8 cellular contexts compared by ENCODE assay signal in the genomic region with DNA sequence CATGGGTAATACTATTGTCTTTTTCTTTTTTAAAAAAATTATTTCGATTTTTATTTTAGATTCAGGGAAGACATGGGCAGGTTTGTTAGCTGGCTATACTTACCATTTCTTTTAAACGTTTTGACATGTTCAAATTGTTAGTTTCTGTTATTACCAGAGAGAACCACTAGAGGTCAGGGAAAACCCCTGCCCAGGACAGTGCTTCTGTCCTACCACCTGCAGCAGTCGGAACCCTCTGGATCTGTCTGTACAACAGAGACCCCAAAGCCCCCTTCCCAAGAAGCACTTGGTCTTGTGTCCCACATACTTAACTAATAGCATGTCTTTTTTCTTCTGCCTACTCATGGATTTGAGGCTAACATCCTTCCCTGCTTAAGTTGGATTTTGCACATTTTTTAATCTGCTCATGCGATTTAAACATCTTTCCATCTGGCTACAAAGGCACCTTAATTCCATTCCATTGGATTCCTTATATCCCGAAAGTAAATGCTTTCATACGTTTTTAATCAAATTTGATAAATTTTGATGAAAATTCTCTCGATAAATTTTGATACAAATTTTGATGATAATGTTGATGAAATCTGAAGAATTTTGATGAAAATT. TPM values are rescaled to one million over a fixed set of nuclear protein-coding genes. Genes with fewer than 3 reads are reported as not detected.
A peak's percentile ranks its signal among the peaks of the same experiment; 100 is the strongest.
DNase-seq lines count a peak whose midpoint lies in the region; ATAC-seq and TF ChIP-seq lines count a peak whose summit lies in the region.

No MANE protein-coding gene starts in this region.

- no peaks in the 10 kb centered on the region for H3F3A ChIP-seq in smooth muscle cell (ENCODE audit: low read depth)

- no peaks in the 10 kb centered on the region for H3K9me3 ChIP-seq in smooth muscle cell (replicated peaks; ENCODE audit: low read depth)

- H3K27me3 Mint-ChIP-seq in activated CD4-positive, alpha-beta T cell treated with anti-CD3 and anti-CD28 coated beads, Interleukin-2, amount 10 ng/mL, durations not matched to agents 7 days and 5 days: peaks cover 4% of the 10 kb centered on the region

- H4K20me1 ChIP-seq in smooth muscle cell (ENCODE audit: low read depth): no peaks in the 10 kb centered on the region

- H3K36me3 ChIP-seq in smooth muscle cell (ENCODE audit: low read depth): no peaks in the 10 kb centered on the region

- H3K27ac Mint-ChIP-seq in activated CD4-positive, alpha-beta T cell treated with anti-CD3 and anti-CD28 coated beads, Interleukin-2, amount 10 ng/mL, durations not matched to agents 7 days and 5 days: no peak overlapping the region

- intact Hi-C loops in left cardiac atrium (cut with DNase I): loop anchor here (2.0 to 5.0 kb wide), 2 partner anchors 97 kb away; no protein-coding TSS in a partner anchor

- 28% methylated on average over 7 of the region's 7 CpGs for WGBS in smooth muscle cell (ENCODE audit: low lambda C conversion rate)

- POLR2A ChIA-PET in activated CD4-positive, alpha-beta T cell treated with anti-CD3 and anti-CD28 coated beads, Interleukin-2, amount 10 ng/mL, durations not matched to agents 7 days and 5 days (lab: Charles Lee): no interaction called here

- no peak overlapping the region for H3K9ac ChIP-seq in smooth muscle cell (ENCODE audit: low read depth)

- peaks cover 2% of the 10 kb centered on the region for H3K4me1 Mint-ChIP-seq in activated CD4-positive, alpha-beta T cell treated with anti-CD3 and anti-CD28 coated beads, Interleukin-2, amount 10 ng/mL, durations not matched to agents 7 days and 5 days

- no peaks in the 10 kb centered on the region for H3K27me3 ChIP-seq in smooth muscle cell (ENCODE audit: low read depth)

- no peaks in the 10 kb centered on the region for H3K79me2 ChIP-seq in smooth muscle cell (ENCODE audit: low read depth)

- no peak overlapping the region for H2AFZ ChIP-seq in smooth muscle cell (ENCODE audit: low read depth)

- no peak overlapping the region for H3K4me2 ChIP-seq in smooth muscle cell

- H3K4me3 Mint-ChIP-seq in activated CD4-positive, alpha-beta T cell treated with anti-CD3 and anti-CD28 coated beads, Interleukin-2, amount 10 ng/mL, durations not matched to agents 7 days and 5 days: no peak overlapping the region

- no peak overlapping the region for H3K4me3 ChIP-seq in smooth muscle cell

- no peaks in the 10 kb centered on the region for H3K36me3 Mint-ChIP-seq in activated CD4-positive, alpha-beta T cell treated with anti-CD3 and anti-CD28 coated beads, Interleukin-2, amount 10 ng/mL, durations not matched to agents 7 days and 5 days (ENCODE audit: low read depth)

- no peak overlapping the region for H3K27ac ChIP-seq in smooth muscle cell (ENCODE audit: low read depth)

- ATAC-seq in GM18861 (IDR thresholded peaks at IDR 0.05; ENCODE audit: unreplicated experiment): peak; percentile 96
- ATAC-seq in HG02884 (IDR thresholded peaks at IDR 0.05; ENCODE audit: unreplicated experiment): peak; percentile 88
- ATAC-seq in left cardiac atrium: peak; percentile 82 to 83

- TF ChIP-seq CTCF in smooth muscle cell (IDR thresholded peaks at IDR 0.05; ENCODE audit: borderline replicate concordance, insufficient read depth, poor library complexity, severe bottlenecking): peak; percentile 62

- no peaks in the 10 kb centered on the region for H3K4me1 ChIP-seq in smooth muscle cell (ENCODE audit: low read depth)

- no peaks in the 10 kb centered on the region for H3K9me3 Mint-ChIP-seq in activated CD4-positive, alpha-beta T cell treated with anti-CD3 and anti-CD28 coated beads, Interleukin-2, amount 10 ng/mL, durations not matched to agents 7 days and 5 days

- CTCF ChIA-PET in activated CD4-positive, alpha-beta T cell treated with anti-CD3 and anti-CD28 coated beads, Interleukin-2, amount 10 ng/mL, durations not matched to agents 7 days and 5 days (lab: Charles Lee): no interaction called here

- DNase-seq in COLO668 (lab: John Stamatoyannopoulos, UW; ENCODE audit: unreplicated experiment): peak; percentile 24
- peak; percentile 31 for DNase-seq in NCI-H1694 (lab: John Stamatoyannopoulos, UW)
- peak; percentile 26 for DNase-seq in activated CD4-positive, alpha-beta T cell treated with anti-CD3 and anti-CD28 coated beads, Interleukin-2, amount 10 ng/mL, durations not matched to agents 7 days and 5 days
- no peak for DNase-seq in left cardiac atrium
- DNase-seq in smooth muscle cell (lab: John Stamatoyannopoulos, UW; ENCODE audit: unreplicated experiment): no peak
- no peak for DNase-seq in UCSD-AML1 (lab: John Stamatoyannopoulos, UW; ENCODE audit: unreplicated experiment)

RNA-seq across cellular contexts. Expression of gene C1orf115, which starts 10.0 kb away (rescaled TPM):
- under 1 TPM; 0.73 to 0.79 TPM for total RNA-seq in activated CD4-positive, alpha-beta T cell treated with anti-CD3 and anti-CD28 coated beads, Interleukin-2, amount 10 ng/mL, durations not matched to agents 7 days and 5 days
- 10 to 100 TPM; 22.9 to 31.2 TPM for total RNA-seq in left cardiac atrium
- 0.22 and 1.2 TPM in 2 replicates for total RNA-seq in smooth muscle cell
- polyA plus RNA-seq in smooth muscle cell: 0.05 and 1.3 TPM in 2 replicates

Comparison
In these comparisons a context has a peak if more than half of its experiments do, and no peak if none do; other contexts are left out.
1. DNase-seq: peak in COLO668 (single experiment), NCI-H1694 (single experiment) and activated CD4-positive, alpha-beta T cell treated with anti-CD3 and anti-CD28 coated beads, Interleukin-2, amount 10 ng/mL, durations not matched to agents 7 days and 5 days (single experiment); none in left cardiac atrium (single experiment), smooth muscle cell (single experiment) and UCSD-AML1 (single experiment).
2. RNA of gene C1orf115, which starts 10.0 kb away (total RNA-seq): 22.9 to 31.2 TPM in left cardiac atrium; 0.22 to 1.2 TPM in smooth muscle cell and 0.73 to 0.79 TPM in activated CD4-positive, alpha-beta T cell treated with anti-CD3 and anti-CD28 coated beads, Interleukin-2, amount 10 ng/mL, durations not matched to agents 7 days and 5 days; every median in the first group is over 10 times any median in the second.
3. Peak in every context shown above with its lines, with median percentiles within 50 percentile points of each other: ATAC-seq.